Comparison of ENCODE assay signal across 1 cellular context in genomic region chr2:181891966-181892794, GRCh38.
TF ChIP-seq lines count a peak whose summit lies in the region.

No MANE protein-coding gene starts in this region.

TF ChIP-seq in SK-N-SH treated with all-trans-retinoic acid at 6 μM for 48 hours, 23 proteins besides CTCF, POLR2A, EP300 and RAD21 (continued from another document):
- TF ChIP-seq POU6F1 (CRISPR knock-in tag; IDR thresholded peaks at IDR 0.05; ENCODE audit: borderline replicate concordance, low read depth): no peak
TF ChIP-seq in SK-N-SH treated with all-trans-retinoic acid at 6 μM for 48 hours: peak in this region for 2.
